1 cellular context compared by ENCODE assay signal in genomic region chr1:200668514-200669313, GRCh38.
TF ChIP-seq lines count a peak whose summit lies in the region.

No MANE protein-coding gene starts in this region.

TF ChIP-seq in HepG2, 621 proteins besides CTCF, POLR2A, EP300 and RAD21 (continued from another document):
- TF ChIP-seq CREB1 (IDR thresholded peaks at IDR 0.05) (no peak), CREB1 (CRISPR knock-in tag; IDR thresholded peaks at IDR 0.05) (peak; percentile 62)
TF ChIP-seq in HepG2: peak in this region for 1.
